Comparison of ENCODE assay signal across 2 cellular contexts in genomic region chr18:70301667-70302066, GRCh38.
TF ChIP-seq lines count a peak whose summit lies in the region.

No MANE protein-coding gene starts in this region.

TF ChIP-seq in HepG2, 621 proteins besides CTCF, POLR2A, EP300 and RAD21:
- TF ChIP-seq PRMT3 (CRISPR knock-in tag; IDR thresholded peaks at IDR 0.05; ENCODE audit: borderline replicate concordance, low read depth): no peak
- no peak for TF ChIP-seq AGO2 (optimal IDR thresholded peaks at IDR 0.05; ENCODE audit: low read depth, low read length)
- TF ChIP-seq KLF11 (CRISPR knock-in tag; IDR thresholded peaks at IDR 0.05): no peak
- TF ChIP-seq ZIK1 (CRISPR knock-in tag; IDR thresholded peaks at IDR 0.05; ENCODE audit: borderline replicate concordance, low read depth): no peak
- no peak for TF ChIP-seq ZKSCAN1 (IDR thresholded peaks at IDR 0.05; ENCODE audit: low read length)
- peak; percentile 78 for TF ChIP-seq RBM22 (optimal IDR thresholded peaks at IDR 0.05; ENCODE audit: low read length)
- no peak for TF ChIP-seq ZNF607 (CRISPR knock-in tag; IDR thresholded peaks at IDR 0.05; ENCODE audit: borderline replicate concordance)

TF ChIP-seq in H1, 55 proteins besides CTCF, POLR2A, EP300 and RAD21:
- no peak for TF ChIP-seq KDM4A (IDR thresholded peaks at IDR 0.05; ENCODE audit: low read depth, low read length, severe bottlenecking)
- no peak for TF ChIP-seq HDAC2 (IDR thresholded peaks at IDR 0.05; ENCODE audit: borderline replicate concordance in 1 of 2, low read depth in 2 of 2, low read length in 2 of 2)
- TF ChIP-seq RBBP5 (IDR thresholded peaks at IDR 0.05; ENCODE audit: borderline replicate concordance, low read depth, low read length): no peak
- TF ChIP-seq BRCA1 (IDR thresholded peaks at IDR 0.05; ENCODE audit: low read depth, low read length): no peak
- no peak for TF ChIP-seq TCF12 (IDR thresholded peaks at IDR 0.05; ENCODE audit: low read depth, low read length)
- TF ChIP-seq GABPA (IDR thresholded peaks at IDR 0.05; ENCODE audit: borderline replicate concordance, insufficient read depth, low read length): no peak
- no peak for TF ChIP-seq TAF7 (optimal IDR thresholded peaks at IDR 0.05; ENCODE audit: borderline replicate concordance, low read depth, low read length)
- TF ChIP-seq SIX5 (IDR thresholded peaks at IDR 0.05; ENCODE audit: low read depth, low read length): no peak
- TF ChIP-seq TAF1 (IDR thresholded peaks at IDR 0.05; ENCODE audit: low read depth, low read length): no peak
- no peak for TF ChIP-seq PHF8 (conservative IDR thresholded peaks at IDR 0.05; ENCODE audit: low read depth, low read length)
- no peak for TF ChIP-seq FOSL1 (IDR thresholded peaks at IDR 0.05; ENCODE audit: insufficient read depth, low read depth, low read length)
- no peak for TF ChIP-seq RXRA (IDR thresholded peaks at IDR 0.05; ENCODE audit: insufficient read depth, low read depth, low read length)
- TF ChIP-seq RFX5 (IDR thresholded peaks at IDR 0.05; ENCODE audit: borderline replicate concordance, low read depth, low read length): no peak
- no peak for TF ChIP-seq CBX5 (IDR thresholded peaks at IDR 0.05; ENCODE audit: low read depth, low read length)
- no peak for TF ChIP-seq SP1 (IDR thresholded peaks at IDR 0.05; ENCODE audit: low read depth, low read length)
- TF ChIP-seq TEAD4 (IDR thresholded peaks at IDR 0.05; ENCODE audit: low read depth, low read length): no peak
- TF ChIP-seq TBP (IDR thresholded peaks at IDR 0.05; ENCODE audit: low read depth, low read length): no peak
- no peak for TF ChIP-seq SUZ12 (IDR thresholded peaks at IDR 0.05; ENCODE audit: low read length)
